ENCODE assay signal across 8 cellular contexts in the genomic region with DNA sequence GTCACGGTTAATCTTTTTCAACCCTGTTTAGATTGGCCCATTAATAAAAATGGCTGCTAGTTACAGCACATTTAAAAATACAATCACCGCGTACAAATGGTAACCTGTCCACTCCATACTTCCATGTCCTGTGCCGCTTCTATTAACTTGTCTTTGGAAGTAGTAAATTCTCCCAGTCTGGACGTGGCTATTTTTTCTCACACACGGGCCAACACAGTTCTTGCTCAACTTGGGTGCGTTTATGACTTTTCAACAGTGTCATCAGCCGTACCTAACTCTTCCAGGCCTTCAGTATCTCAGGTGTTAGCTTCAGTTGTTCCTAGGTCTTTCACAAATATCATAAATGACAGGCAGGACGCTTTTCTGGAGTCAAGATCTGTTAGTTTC. TPM values are rescaled to one million over a fixed set of nuclear protein-coding genes. Genes with fewer than 3 reads are reported as not detected.
DNase-seq lines count a peak whose midpoint lies in the region; ATAC-seq and TF ChIP-seq lines count a peak whose summit lies in the region.

No MANE protein-coding gene starts in this region.

- H3K27ac Mint-ChIP-seq in Calu3 (ENCODE audit: unreplicated experiment) (peak overlapping the region; percentile 81), IgD-negative memory B cell (peak overlapping the region; percentile 89 to 97 (median 94))

- no peak for DNase-seq in Calu3
- DNase-seq in cerebellar cortex (ENCODE audit: low spot score) = peak; percentile 34
- DNase-seq in midbrain (lab: John Stamatoyannopoulos, UW) = peak; percentile 40
- DNase-seq in mucosa of gallbladder (ENCODE audit: low spot score) = no peak
- DNase-seq in epidermal melanocyte (ENCODE audit: insufficient read length, low spot score) = no peak

- CTCF ChIA-PET in Calu3 (lab: Charles Lee) = interaction anchor here (0.9 to 1.6 kb wide), 6 partner anchors 11 to 97 kb away, joined by 4 to 7 read pairs (median 6); a partner anchor contains a TSS

- H3K36me3 Mint-ChIP-seq in Calu3 (ENCODE audit: insufficient read depth, unreplicated experiment) (peaks cover 23% of the 10 kb centered on the region), IgD-negative memory B cell (peaks cover 2% of the 10 kb centered on the region)

- H3K9me3 Mint-ChIP-seq in Calu3 (ENCODE audit: low read depth, unreplicated experiment) (no peaks in the 10 kb centered on the region), IgD-negative memory B cell (no peaks in the 10 kb centered on the region)

- H3K4me3 Mint-ChIP-seq in Calu3 (ENCODE audit: low read depth, unreplicated experiment) (peak overlapping the region; percentile 89), IgD-negative memory B cell (peak overlapping the region; percentile 86 to 92 (median 92))

- TSS peak; percentile 91 for BruUV-seq in Calu3 (replicated peaks; lab: Mats Ljungman, UMichigan)

- no peak for TF ChIP-seq CTCF in Calu3 (IDR thresholded peaks at IDR 0.05; ENCODE audit: unreplicated experiment)

- intact Hi-C loops in Calu3 (cut with micrococcal nuclease; ENCODE audit: unreplicated experiment) = loop anchor here (2.0 to 5.0 kb wide), 2 partner anchors 51 to 66 kb away; no protein-coding TSS in a partner anchor

- ATAC-seq in GM21447 (IDR thresholded peaks at IDR 0.05; ENCODE audit: unreplicated experiment) (no peak), GM21576 (IDR thresholded peaks at IDR 0.05; ENCODE audit: unreplicated experiment) (no peak)

- H3K4me1 Mint-ChIP-seq in Calu3 (ENCODE audit: low read depth, unreplicated experiment) = peaks cover 13% of the 10 kb centered on the region
- peaks cover 28 to 30% (median 30%) of the 10 kb centered on the region in 3 donors for H3K4me1 Mint-ChIP-seq in IgD-negative memory B cell

- no peaks in the 10 kb centered on the region for H3K27me3 Mint-ChIP-seq in Calu3 (ENCODE audit: unreplicated experiment)
- H3K27me3 Mint-ChIP-seq in IgD-negative memory B cell = no peaks in the 10 kb centered on the region

RNA-seq across cellular contexts. Expression of a gene that starts 0.5 kb away (rescaled TPM):
- total RNA-seq in Calu3 (2022) = 30.4 and 34.1 TPM in 2 replicates
- polyA plus RNA-seq in IgD-negative memory B cell = 5.6 TPM
- 42.6 TPM for total RNA-seq in mucosa of gallbladder

Comparison
In these comparisons a context has a peak if more than half of its experiments do, and no peak if none do; other contexts are left out.
1. DNase-seq: peak in cerebellar cortex (single experiment) and midbrain (single experiment); none in Calu3 (single experiment), mucosa of gallbladder (single experiment) and epidermal melanocyte (single experiment).